In genomic region chr16:48946687-48947370, GRCh38 we compare ENCODE assay signal across 1 cellular context.
TF ChIP-seq lines count a peak whose summit lies in the region.

No MANE protein-coding gene starts in this region.

TF ChIP-seq in HCT116, 20 proteins besides CTCF, POLR2A, EP300 and RAD21 (continued from another document):
- TF ChIP-seq CBX3 (IDR thresholded peaks at IDR 0.05; ENCODE audit: low read depth) (no peak), JUND (IDR thresholded peaks at IDR 0.05) (no peak), MAX (IDR thresholded peaks at IDR 0.05) (no peak), TCF7L2 (IDR thresholded peaks at IDR 0.05; ENCODE audit: borderline replicate concordance, extremely low read depth, insufficient read depth, insufficient read length) (no peak), ELF1 (IDR thresholded peaks at IDR 0.05; ENCODE audit: borderline replicate concordance, low read depth) (no peak), EGR1 (IDR thresholded peaks at IDR 0.05; ENCODE audit: low read depth) (no peak), ZFX (IDR thresholded peaks at IDR 0.05) (no peak), EZH2phosphoT487 (IDR thresholded peaks at IDR 0.05; ENCODE audit: borderline replicate concordance) (no peak), SRF (IDR thresholded peaks at IDR 0.05; ENCODE audit: low read depth) (no peak), ATF3 (IDR thresholded peaks at IDR 0.05) (no peak), ZNF274 (IDR thresholded peaks at IDR 0.05; ENCODE audit: low read depth, low read length) (no peak), POLR2AphosphoS5 (IDR thresholded peaks at IDR 0.05; ENCODE audit: low read depth, low read length) (no peak), SIN3A (IDR thresholded peaks at IDR 0.05; ENCODE audit: low read depth) (no peak)
